8 cellular contexts compared by ENCODE assay signal in genomic region chr19:52691215-52691610, GRCh38. TPM values are rescaled to one million over a fixed set of nuclear protein-coding genes. Genes with fewer than 3 reads are reported as not detected.
A peak's percentile ranks its signal among the peaks of the same experiment; 100 is the strongest.
DNase-seq lines count a peak whose midpoint lies in the region; ATAC-seq and TF ChIP-seq lines count a peak whose summit lies in the region.

No MANE protein-coding gene starts in this region.

- H3K9me3 Mint-ChIP-seq in neural progenitor cell = peaks cover 25% of the 10 kb centered on the region

- no peaks in the 10 kb centered on the region for H3K9me2 ChIP-seq in OCI-LY1 (ENCODE audit: low read depth, low read length)

- H3K27me3 Mint-ChIP-seq in neural progenitor cell (ENCODE audit: insufficient read depth, low read depth) = no peaks in the 10 kb centered on the region

- H3K4me1 ChIP-seq in OCI-LY1 (ENCODE audit: insufficient read depth, low read length, severe bottlenecking) (peaks cover 21% of the 10 kb centered on the region), ectodermal cell (ENCODE audit: control insufficient read depth, insufficient read depth, low read length) (peaks cover 4% of the 10 kb centered on the region), neural progenitor cell (peaks cover 13% of the 10 kb centered on the region)

- H3K4me3 ChIP-seq in BJ (ENCODE audit: low read depth, low read length) (peak overlapping the region; percentile 64; the same call in 1 of the 2 replicates), OCI-LY1 (ENCODE audit: low read depth, low read length, poor library complexity, severe bottlenecking) (peak overlapping the region; percentile 69), ectodermal cell (ENCODE audit: insufficient read depth, low read depth, low read length) (peak overlapping the region; percentile 79), neural progenitor cell (peak overlapping the region; percentile 59)

- H3K36me3 Mint-ChIP-seq in neural progenitor cell = peaks cover 9% of the 10 kb centered on the region

- H2AFZ ChIP-seq in OCI-LY1 (ENCODE audit: low read length) (peak overlapping the region; percentile 64), neural progenitor cell (replicated peaks) (peak overlapping the region; percentile 80)

- intact Hi-C loops in posterior cingulate gyrus (cut with DNase I) = loop anchor here (5.0 kb wide), 2 partner anchors 41 to 54 kb away; partner anchors contain the start of gene ZNF83

- POLR2A ChIA-PET in BJ (lab: Charles Lee) = no interaction called here

- H3K27ac ChIP-seq in OCI-LY1 (ENCODE audit: low read depth, low read length, poor library complexity, severe bottlenecking) (no peak overlapping the region), ectodermal cell (ENCODE audit: insufficient read depth, low read depth, low read length, poor library complexity, severe bottlenecking) (no peak overlapping the region), neural progenitor cell (no peak overlapping the region)

- no peak for DNase-seq in BJ (ENCODE audit: low read depth)
- peak; percentile 13 for DNase-seq in neural progenitor cell (ENCODE audit: low spot score)
- no peak for DNase-seq in NCI-H2107 treated with DMSO at 0.1 percent for 48 hours (lab: John Stamatoyannopoulos, UW; ENCODE audit: unreplicated experiment)
- DNase-seq in posterior cingulate gyrus = no peak

- peaks cover 19% of the 10 kb centered on the region for H3K4me1 Mint-ChIP-seq in neural progenitor cell

- CTCF ChIA-PET in BJ (lab: Yijun Ruan, JAX) = no interaction called here

- H4K20me1 ChIP-seq in OCI-LY1 (ENCODE audit: insufficient read depth, low read length) (no peaks in the 10 kb centered on the region), neural progenitor cell (ENCODE audit: low read depth) (no peaks in the 10 kb centered on the region)

- ATAC-seq in HG03139 (IDR thresholded peaks at IDR 0.05; ENCODE audit: unreplicated experiment) (no peak), HG02970 (IDR thresholded peaks at IDR 0.05; ENCODE audit: low FRiP score, unreplicated experiment) (no peak)

- peak overlapping the region; percentile 30 for H3K27ac Mint-ChIP-seq in neural progenitor cell

- no peak for TF ChIP-seq CTCF in BJ (IDR thresholded peaks at IDR 0.05; ENCODE audit: insufficient read depth, low read depth, low read length)
- TF ChIP-seq CTCF in OCI-LY1 (IDR thresholded peaks at IDR 0.05; ENCODE audit: low read length) = no peak
- TF ChIP-seq CTCF in neural progenitor cell (IDR thresholded peaks at IDR 0.05) = no peak

- H3K4me2 ChIP-seq in OCI-LY1 (ENCODE audit: low read length) (peak overlapping the region; percentile 85), neural progenitor cell (peak overlapping the region; percentile 76)

- H3K9me3 ChIP-seq in OCI-LY1 (ENCODE audit: low read length) = no peaks in the 10 kb centered on the region; the same call in 1 of the 2 replicates
- no peaks in the 10 kb centered on the region for H3K9me3 ChIP-seq in ectodermal cell (ENCODE audit: control insufficient read depth, low read length)
- H3K9me3 ChIP-seq in neural progenitor cell (ENCODE audit: low read depth) = no peaks in the 10 kb centered on the region

- peaks cover 19% of the 10 kb centered on the region for H3K79me2 ChIP-seq in OCI-LY1 (ENCODE audit: insufficient read depth, low read length)
- peaks cover 19% of the 10 kb centered on the region for H3K79me2 ChIP-seq in neural progenitor cell (ENCODE audit: low read depth)

- peak overlapping the region; percentile 93 for H3K4me3 Mint-ChIP-seq in neural progenitor cell

- WGBS in ectodermal cell, 2 experiments = 40 to 44% methylated on average over 15 of the region's 15 CpGs

- no peaks in the 10 kb centered on the region for H3F3A ChIP-seq in OCI-LY1 (ENCODE audit: insufficient read depth, low read length)
- H3F3A ChIP-seq in neural progenitor cell (ENCODE audit: low read depth) = peaks cover 36% of the 10 kb centered on the region

- H3K36me3 ChIP-seq in BJ (ENCODE audit: control insufficient read depth, insufficient read depth, low read length) (no peaks in the 10 kb centered on the region), OCI-LY1 (ENCODE audit: insufficient read depth, low read length) (peaks cover 11% of the 10 kb centered on the region; the same call in 1 of the 2 replicates), ectodermal cell (ENCODE audit: control insufficient read depth, insufficient read depth, low read length) (no peaks in the 10 kb centered on the region), neural progenitor cell (no peaks in the 10 kb centered on the region)

- H3K27me3 ChIP-seq in BJ (ENCODE audit: control insufficient read depth, insufficient read depth, low read length) (no peaks in the 10 kb centered on the region), OCI-LY1 (ENCODE audit: insufficient read depth, low read length) (no peaks in the 10 kb centered on the region), ectodermal cell (ENCODE audit: control insufficient read depth, insufficient read depth, low read length, poor library complexity, severe bottlenecking) (no peaks in the 10 kb centered on the region), neural progenitor cell (no peaks in the 10 kb centered on the region)

- H3K9ac ChIP-seq in OCI-LY1 (ENCODE audit: low read length) (peak overlapping the region; percentile 75; the same call in 1 of the 2 replicates), neural progenitor cell (no peak overlapping the region)

RNA-seq across cellular contexts. Expression of gene ZNF611, which starts 43.6 kb away (rescaled TPM):
- 2.4 and 3.8 TPM in 2 replicates for polyA plus RNA-seq in BJ (2011; rRNA removed)
- 3.1 and 4.2 TPM in 2 replicates for polyA minus RNA-seq in BJ (2011; rRNA and poly(A)+ RNA removed)
- polyA plus RNA-seq in ectodermal cell (2013, experiment 1 of 4) = 14.5 TPM
- 15.2 TPM for polyA plus RNA-seq in ectodermal cell (2013, experiment 2 of 4)
- 8.1 TPM for polyA plus RNA-seq in ectodermal cell (2013, experiment 3 of 4)
- 7.7 TPM for polyA plus RNA-seq in ectodermal cell (2013, experiment 4 of 4)
- total RNA-seq in neural progenitor cell (ENCODE audit: low replicate concordance) = 12.5 and 19.9 TPM in 2 replicates

RNA-seq across cellular contexts. Expression of gene ZNF83, which starts 53.1 kb away (rescaled TPM):
- polyA plus RNA-seq in BJ (2011; rRNA removed) = 23.7 and 36.1 TPM in 2 replicates
- 10.1 and 17.3 TPM in 2 replicates for polyA minus RNA-seq in BJ (2011; rRNA and poly(A)+ RNA removed)
- 67.3 TPM for polyA plus RNA-seq in ectodermal cell (2013, experiment 1 of 4)
- 69.6 TPM for polyA plus RNA-seq in ectodermal cell (2013, experiment 2 of 4)
- polyA plus RNA-seq in ectodermal cell (2013, experiment 3 of 4) = 58.2 TPM
- 61.5 TPM for polyA plus RNA-seq in ectodermal cell (2013, experiment 4 of 4)
- total RNA-seq in neural progenitor cell (ENCODE audit: low replicate concordance) = 63.8 and 76.2 TPM in 2 replicates
